9 cellular contexts compared by ENCODE assay signal in the genomic region with DNA sequence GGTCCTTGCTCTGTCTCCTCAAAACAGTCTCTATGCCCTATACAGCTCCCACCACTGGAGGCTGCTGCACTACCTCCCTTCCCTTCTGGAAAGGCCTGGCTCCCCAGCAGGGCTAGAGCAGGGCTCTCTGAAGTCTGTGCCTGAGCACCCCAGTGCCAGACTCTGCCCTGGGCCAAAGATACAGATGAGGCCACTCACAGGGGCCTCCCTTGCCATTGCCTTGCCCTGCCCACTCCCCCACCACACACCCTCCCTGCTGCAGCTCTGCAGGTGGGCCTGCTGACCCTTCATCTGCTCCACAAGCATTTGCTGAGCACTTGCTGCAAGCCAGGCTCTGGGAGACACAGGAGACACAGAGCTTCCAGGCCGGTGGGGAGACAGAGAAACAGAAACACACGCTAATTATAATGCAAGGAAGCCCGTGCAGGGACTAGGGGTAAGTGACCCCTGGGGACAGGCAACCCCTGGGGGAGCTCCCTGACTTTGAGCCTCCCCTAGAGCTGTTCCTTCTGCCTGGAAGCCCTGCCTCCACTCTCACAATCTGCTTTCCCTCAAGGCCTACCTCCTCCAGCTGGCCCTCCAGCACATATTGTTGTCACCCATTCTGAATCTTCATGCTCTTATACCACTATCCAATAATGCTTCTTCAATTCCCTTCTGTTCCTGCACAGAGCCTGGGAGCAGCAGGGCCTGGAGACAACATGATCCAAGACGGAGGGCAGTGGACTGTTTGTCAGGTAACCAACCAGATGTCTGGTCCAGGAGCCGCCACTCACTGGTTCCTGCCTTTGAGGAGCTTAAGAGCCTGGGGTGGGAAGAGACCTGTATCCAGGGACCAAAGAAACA. TPM values are rescaled to one million over a fixed set of nuclear protein-coding genes. Genes with fewer than 3 reads are reported as not detected.
A peak's percentile ranks its signal among the peaks of the same experiment; 100 is the strongest.
DNase-seq lines count a peak whose midpoint lies in the region; ATAC-seq, FAIRE-seq and TF ChIP-seq lines count a peak whose summit lies in the region.
"Had no signal": no experiment of that assay in that cellular context is flagged by ENCODE, and none has a peak within 500 bp of the region (broad histone marks: within the 10 kb centered on the region; RNA-seq: fewer than 3 reads in every experiment).

No MANE protein-coding gene starts in this region.

- H3K4me1 Mint-ChIP-seq in CD4-positive, CD25-positive, alpha-beta regulatory T cell = peaks cover 12 to 97% (median 77%) of the 10 kb centered on the region in 4 donors
- H3K4me1 Mint-ChIP-seq in dendritic cell treated with granulocyte-macrophage colony-stimulating factor and Interleukin-4, amounts not matched to agents 40 ng/mL and 50 ng/mL, for 4 days (ENCODE audit: low read depth) = peaks cover 97% of the 10 kb centered on the region
- H3K4me1 Mint-ChIP-seq in natural killer cell = peaks cover 87 to 97% of the 10 kb centered on the region in 2 donors

- no peaks in the 10 kb centered on the region for H3K27me3 Mint-ChIP-seq in CD4-positive, CD25-positive, alpha-beta regulatory T cell
- no peaks in the 10 kb centered on the region for H3K27me3 Mint-ChIP-seq in dendritic cell treated with granulocyte-macrophage colony-stimulating factor and Interleukin-4, amounts not matched to agents 40 ng/mL and 50 ng/mL, for 4 days
- H3K27me3 Mint-ChIP-seq in natural killer cell (ENCODE audit: low read depth in 2 of 2) = no peaks in the 10 kb centered on the region

- TF ChIP-seq CTCF in natural killer cell (IDR thresholded peaks at IDR 0.05) = no peak
- no peak for TF ChIP-seq CTCF in MM.1S (IDR thresholded peaks at IDR 0.05; ENCODE audit: low read length)

- TF ChIP-seq POLR2A in H54 (IDR thresholded peaks at IDR 0.05; ENCODE audit: low read depth, low read length) = no peak

- no peaks in the 10 kb centered on the region for H3K36me3 Mint-ChIP-seq in CD4-positive, CD25-positive, alpha-beta regulatory T cell
- H3K36me3 Mint-ChIP-seq in dendritic cell treated with granulocyte-macrophage colony-stimulating factor and Interleukin-4, amounts not matched to agents 40 ng/mL and 50 ng/mL, for 4 days (ENCODE audit: low read depth) = peaks cover 14% of the 10 kb centered on the region
- H3K36me3 Mint-ChIP-seq in natural killer cell = no peaks in the 10 kb centered on the region

- H3K4me1 ChIP-seq in CD4-positive, CD25-positive, alpha-beta regulatory T cell (ENCODE audit: control insufficient read depth, insufficient read depth, low read length, poor library complexity, severe bottlenecking) = peaks cover 92% of the 10 kb centered on the region
- peaks cover 32% of the 10 kb centered on the region for H3K4me1 ChIP-seq in MM.1S (ENCODE audit: low read length)

- H3K4me2 ChIP-seq in MM.1S (ENCODE audit: low read depth, low read length) = no peak overlapping the region

- FAIRE-seq in H54 (lab: Jason Lieb, UNC) = no peak

- no peak overlapping the region for H2AFZ ChIP-seq in MM.1S (ENCODE audit: low read length)

- H3K9ac ChIP-seq in MM.1S (ENCODE audit: low read length) = no peak overlapping the region

- no peaks in the 10 kb centered on the region for H3K9me3 ChIP-seq in CD4-positive, CD25-positive, alpha-beta regulatory T cell (ENCODE audit: control insufficient read depth in 2 of 2, low read length in 2 of 2)
- no peaks in the 10 kb centered on the region for H3K9me3 ChIP-seq in MM.1S (replicated peaks; ENCODE audit: insufficient read depth, low read length)

- peak overlapping the region; percentile 18 for H3K27ac ChIP-seq in CD4-positive, CD25-positive, alpha-beta regulatory T cell (ENCODE audit: insufficient read depth, low read length, poor library complexity, severe bottlenecking)
- H3K27ac ChIP-seq in MM.1S (ENCODE audit: low read length) = no peak overlapping the region

- no peaks in the 10 kb centered on the region for H3K9me2 ChIP-seq in MM.1S (replicated peaks; ENCODE audit: insufficient read depth, low read length)

- H3K79me2 ChIP-seq in MM.1S (ENCODE audit: low read length) = peaks cover 99% of the 10 kb centered on the region

- peaks cover 20% of the 10 kb centered on the region; the same call in 1 of the 2 replicates for H4K20me1 ChIP-seq in MM.1S (ENCODE audit: insufficient read depth, low read length)

- no peak for DNase-seq in CD4-positive, CD25-positive, alpha-beta regulatory T cell
- peak; percentile 82 for DNase-seq in NCI-H2171 treated with DMSO at 0.1 percent for 48 hours (lab: John Stamatoyannopoulos, UW)
- DNase-seq in natural killer cell = no peak
- no peak for DNase-seq in DMS53 (lab: John Stamatoyannopoulos, UW)
- no peak for DNase-seq in H54 (ENCODE audit: insufficient read length, low spot score)
- DNase-seq in MM.1S = no peak
- DNase-seq: caudate nucleus had no signal

- no peaks in the 10 kb centered on the region for H3K36me3 ChIP-seq in CD4-positive, CD25-positive, alpha-beta regulatory T cell (ENCODE audit: control insufficient read depth, insufficient read depth, low read length)
- H3K36me3 ChIP-seq in MM.1S (replicated peaks; ENCODE audit: insufficient read depth, low read length) = no peaks in the 10 kb centered on the region

- ATAC-seq in CD4-positive, CD25-positive, alpha-beta regulatory T cell (ENCODE audit: low read depth in 2 of 2) = no peak
- ATAC-seq in natural killer cell (no peak), GM18858 (IDR thresholded peaks at IDR 0.05; ENCODE audit: unreplicated experiment) (no peak)

- H3K4me3 ChIP-seq in CD4-positive, CD25-positive, alpha-beta regulatory T cell (ENCODE audit: low read depth, low read length) = no peak overlapping the region
- no peak overlapping the region for H3K4me3 ChIP-seq in MM.1S (ENCODE audit: low read length)

- no peaks in the 10 kb centered on the region for H3K9me3 Mint-ChIP-seq in CD4-positive, CD25-positive, alpha-beta regulatory T cell
- H3K9me3 Mint-ChIP-seq in dendritic cell treated with granulocyte-macrophage colony-stimulating factor and Interleukin-4, amounts not matched to agents 40 ng/mL and 50 ng/mL, for 4 days = no peaks in the 10 kb centered on the region
- H3K9me3 Mint-ChIP-seq in natural killer cell = no peaks in the 10 kb centered on the region

- intact Hi-C loops in dendritic cell treated with granulocyte-macrophage colony-stimulating factor and Interleukin-4, amounts not matched to agents 40 ng/mL and 50 ng/mL, for 4 days (cut with micrococcal nuclease) = no loop called here
- intact Hi-C loops in natural killer cell (cut with micrococcal nuclease) = no loop called here

- peak overlapping the region; percentile 67 to 90 (median 85) for H3K27ac Mint-ChIP-seq in CD4-positive, CD25-positive, alpha-beta regulatory T cell
- H3K27ac Mint-ChIP-seq in dendritic cell treated with granulocyte-macrophage colony-stimulating factor and Interleukin-4, amounts not matched to agents 40 ng/mL and 50 ng/mL, for 4 days = peak overlapping the region; percentile 73
- H3K27ac Mint-ChIP-seq in natural killer cell = peak overlapping the region; percentile 53 to 96

- no peaks in the 10 kb centered on the region; the same call in 1 of the 2 replicates for H3F3A ChIP-seq in MM.1S (ENCODE audit: insufficient read depth, low read length)

- no peaks in the 10 kb centered on the region for H3K27me3 ChIP-seq in CD4-positive, CD25-positive, alpha-beta regulatory T cell (ENCODE audit: control insufficient read depth, insufficient read depth, low read length)
- H3K27me3 ChIP-seq in MM.1S (replicated peaks; ENCODE audit: insufficient read depth, low read length) = no peaks in the 10 kb centered on the region

- H3K4me3 Mint-ChIP-seq in CD4-positive, CD25-positive, alpha-beta regulatory T cell = peak overlapping the region; percentile 12 to 81 (median 56)
- H3K4me3 Mint-ChIP-seq in dendritic cell treated with granulocyte-macrophage colony-stimulating factor and Interleukin-4, amounts not matched to agents 40 ng/mL and 50 ng/mL, for 4 days = no peak overlapping the region
- peak overlapping the region; percentile 14 for H3K4me3 Mint-ChIP-seq in natural killer cell

RNA-seq across cellular contexts. Expression of a gene that starts 32.6 kb away (rescaled TPM):
- 42.6 TPM for total RNA-seq in CD4-positive, CD25-positive, alpha-beta regulatory T cell
- polyA plus RNA-seq in CD4-positive, CD25-positive, alpha-beta regulatory T cell = 10 to 100 TPM; 45.2 to 54.1 (median 51.9) TPM
- total RNA-seq in natural killer cell = 10 to 100 TPM; 26.0 to 32.3 (median 28.9) TPM
